In the genomic region with DNA sequence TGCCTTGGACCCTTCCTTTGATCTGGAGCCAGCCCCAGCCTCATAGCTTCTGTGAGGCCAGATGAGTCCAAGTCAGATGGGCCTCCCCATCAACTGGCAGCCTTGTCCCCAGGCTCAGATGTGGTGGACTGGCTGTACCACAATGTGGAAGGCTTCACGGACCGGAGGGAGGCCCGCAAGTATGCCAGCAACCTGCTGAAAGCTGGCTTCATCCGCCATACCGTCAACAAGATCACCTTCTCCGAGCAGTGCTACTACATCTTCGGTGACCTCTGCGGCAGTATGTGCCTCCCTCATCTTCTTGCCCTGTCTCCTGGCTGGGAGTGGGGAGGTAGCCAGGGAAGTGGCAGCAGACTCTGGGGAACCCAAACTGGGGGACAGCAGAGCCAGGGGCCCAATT, we compare ENCODE assay signal across 16 cellular contexts. TPM values are rescaled to one million over a fixed set of nuclear protein-coding genes. Genes with fewer than 3 reads are reported as not detected.
DNase-seq lines count a peak whose midpoint lies in the region; ATAC-seq and TF ChIP-seq lines count a peak whose summit lies in the region.
"Had no signal": no experiment of that assay in that cellular context is flagged by ENCODE, and none has a peak within 500 bp of the region (broad histone marks: within the 10 kb centered on the region; RNA-seq: fewer than 3 reads in every experiment).

No MANE protein-coding gene starts in this region.

- no peak overlapping the region for H3K4me3 Mint-ChIP-seq in mesothelial cell of epicardium
- H3K4me3 Mint-ChIP-seq in stimulated activated effector memory CD8-positive, alpha-beta T cell treated with anti-CD3 and anti-CD28 coated beads, Interleukin-12 subunit alpha, Interleukin-12 subunit beta, amount 100 ng/mL, for 72 hours = no peak overlapping the region

- in situ Hi-C loops in GM23248 (cut with MboI) = no loop called here

- peaks cover 39% of the 10 kb centered on the region for H3K36me3 ChIP-seq in GM23248 (ENCODE audit: low read depth)
- H3K36me3 ChIP-seq in adipocyte (ENCODE audit: control insufficient read depth, insufficient read depth, low read length, severe bottlenecking) = peaks cover 60% of the 10 kb centered on the region
- H3K36me3 ChIP-seq in skeletal muscle tissue (ENCODE audit: control insufficient read depth in 3 of 3, insufficient read depth in 3 of 3, low read length in 3 of 3) = peaks cover 75 to 77% (median 77%) of the 10 kb centered on the region in 3 donors

- H3K4me1 ChIP-seq in GM23248 (ENCODE audit: insufficient read depth) = peaks cover 39% of the 10 kb centered on the region
- peaks cover 42% of the 10 kb centered on the region for H3K4me1 ChIP-seq in adipocyte (ENCODE audit: control insufficient read depth, insufficient read depth, low read length)
- peaks cover 2 to 11% (median 5%) of the 10 kb centered on the region in 3 donors for H3K4me1 ChIP-seq in skeletal muscle tissue (ENCODE audit: control insufficient read depth in 3 of 3, insufficient read depth in 3 of 3, low read length in 3 of 3)

- H3K9me3 Mint-ChIP-seq in mesothelial cell of epicardium = no peaks in the 10 kb centered on the region
- H3K9me3 Mint-ChIP-seq in stimulated activated effector memory CD8-positive, alpha-beta T cell treated with anti-CD3 and anti-CD28 coated beads, Interleukin-12 subunit alpha, Interleukin-12 subunit beta, amount 100 ng/mL, for 72 hours = no peaks in the 10 kb centered on the region

- no peak overlapping the region for H3K4me3 ChIP-seq in GM23248
- H3K4me3 ChIP-seq in adipocyte (ENCODE audit: low read length) = no peak overlapping the region
- H3K4me3 ChIP-seq in skeletal muscle tissue (ENCODE audit: low read length in 3 of 3) = no peak overlapping the region

- H3K27ac Mint-ChIP-seq in mesothelial cell of epicardium = peak overlapping the region; percentile 97
- H3K27ac Mint-ChIP-seq in stimulated activated effector memory CD8-positive, alpha-beta T cell treated with anti-CD3 and anti-CD28 coated beads, Interleukin-12 subunit alpha, Interleukin-12 subunit beta, amount 100 ng/mL, for 72 hours = no peak overlapping the region

- H3K79me2 ChIP-seq in GM23248 (ENCODE audit: insufficient read depth) = peaks cover 83% of the 10 kb centered on the region

- no peak overlapping the region for H2AFZ ChIP-seq in GM23248

- H4K20me1 ChIP-seq in GM23248 (ENCODE audit: insufficient read depth) = no peaks in the 10 kb centered on the region

- H3K27ac ChIP-seq in GM23248 = peak overlapping the region; percentile 91
- peak overlapping the region; percentile 39 for H3K27ac ChIP-seq in skeletal muscle tissue (ENCODE audit: low read depth, low read length)
- H3K27ac ChIP-seq: KMS-11 had no signal

- no peak for DNase-seq in GM23248
- DNase-seq in adipocyte (ENCODE audit: low read depth) = no peak
- no peak for DNase-seq in mesothelial cell of epicardium (ENCODE audit: low spot score in 2 of 2, unreplicated experiment in 2 of 2)
- no peak for DNase-seq in stimulated activated effector memory CD8-positive, alpha-beta T cell treated with anti-CD3 and anti-CD28 coated beads, Interleukin-12 subunit alpha, Interleukin-12 subunit beta, amount 100 ng/mL, for 72 hours (ENCODE audit: low spot score in 2 of 2)
- no peak for DNase-seq in NCI-H526 (lab: John Stamatoyannopoulos, UW)
- DNase-seq: ACHN, DMS 273 treated with DMSO at 0.1 percent for 48 hours, NCI-H1092 treated with DMSO at 0.1 percent for 48 hours, NCI-H187 treated with DMSO at 0.1 percent for 48 hours, NCI-H2171, NCI-H446 treated with DMSO at 0.1 percent for 48 hours, NCI-H774, Right ventricle myocardium superior had no signal

- no peaks in the 10 kb centered on the region for H3K9me3 ChIP-seq in GM23248 (ENCODE audit: low read depth)
- no peaks in the 10 kb centered on the region for H3K9me3 ChIP-seq in adipocyte (ENCODE audit: control insufficient read depth, low read length)
- no peaks in the 10 kb centered on the region for H3K9me3 ChIP-seq in skeletal muscle tissue (ENCODE audit: control insufficient read depth in 3 of 3, low read length in 3 of 3)

- no peak for ATAC-seq in stimulated activated effector memory CD8-positive, alpha-beta T cell treated with anti-CD3 and anti-CD28 coated beads, Interleukin-12 subunit alpha, Interleukin-12 subunit beta, amount 100 ng/mL, for 72 hours
- no peak for ATAC-seq in HG03025 (IDR thresholded peaks at IDR 0.05; ENCODE audit: low FRiP score, unreplicated experiment)

- peaks cover 25% of the 10 kb centered on the region for H3K36me3 Mint-ChIP-seq in mesothelial cell of epicardium
- peaks cover 63% of the 10 kb centered on the region for H3K36me3 Mint-ChIP-seq in stimulated activated effector memory CD8-positive, alpha-beta T cell treated with anti-CD3 and anti-CD28 coated beads, Interleukin-12 subunit alpha, Interleukin-12 subunit beta, amount 100 ng/mL, for 72 hours

- peak overlapping the region; percentile 51 for H3K9ac ChIP-seq in GM23248
- H3K9ac ChIP-seq in adipocyte (ENCODE audit: low read length) = peak overlapping the region; percentile 63
- H3K9ac ChIP-seq in skeletal muscle tissue (ENCODE audit: low read depth in 1 of 3, low read length in 3 of 3) = peak overlapping the region in 1 of 3 donors; percentile 25
- H3K9ac ChIP-seq: KMS-11 had no signal

- H3K27me3 ChIP-seq in GM23248 (replicated peaks; ENCODE audit: insufficient read depth) (no peaks in the 10 kb centered on the region), adipocyte (replicated peaks; ENCODE audit: control insufficient read depth, insufficient read depth, low read length) (no peaks in the 10 kb centered on the region), skeletal muscle tissue (ENCODE audit: control insufficient read depth in 3 of 3, insufficient read depth in 3 of 3, low read length in 3 of 3) (no peaks in the 10 kb centered on the region)

- peaks cover 13% of the 10 kb centered on the region for H3K4me1 Mint-ChIP-seq in mesothelial cell of epicardium
- H3K4me1 Mint-ChIP-seq in stimulated activated effector memory CD8-positive, alpha-beta T cell treated with anti-CD3 and anti-CD28 coated beads, Interleukin-12 subunit alpha, Interleukin-12 subunit beta, amount 100 ng/mL, for 72 hours = peaks cover 25% of the 10 kb centered on the region

- no peak overlapping the region for H3K4me2 ChIP-seq in GM23248 (ENCODE audit: unreplicated experiment)
- H3K4me2 ChIP-seq: KMS-11 had no signal

- no peaks in the 10 kb centered on the region for H3K27me3 Mint-ChIP-seq in mesothelial cell of epicardium (ENCODE audit: low read depth)

- no peaks in the 10 kb centered on the region for H3K9me2 ChIP-seq in GM23248 (ENCODE audit: insufficient read depth)

- WGBS in GM23248 (ENCODE audit: low coverage in 1 of 2, low lambda C conversion rate in 2 of 2, missing lambda C conversion rate in 2 of 2), 2 experiments = 93 to 96% methylated on average over 8 of the region's 8 CpGs

- no peak for TF ChIP-seq CTCF in mesothelial cell of epicardium (IDR thresholded peaks at IDR 0.05; ENCODE audit: unreplicated experiment)

- peaks cover 58% of the 10 kb centered on the region for H3F3A ChIP-seq in GM23248 (ENCODE audit: insufficient read depth)

RNA-seq across cellular contexts. Expression of gene AP2M1, which starts 6.9 kb away (rescaled TPM):
- 889 and 951 TPM in 2 replicates for total RNA-seq in GM23248 (2014; rRNA removed; shearing (Covaris generic))
- 1,073 and 1,100 TPM in 2 replicates for polyA plus RNA-seq in GM23248 (2016; fragmentation: Nextera tagmentation; extraction: Ambion mirVana)
- total RNA-seq in mesothelial cell of epicardium (247 to 261 TPM (median 254 TPM) in 3 replicates), skeletal muscle tissue (168 TPM)

RNA-seq across cellular contexts. Expression of gene DVL3, which starts 12.6 kb away (rescaled TPM):
- total RNA-seq in GM23248 (2014; rRNA removed; shearing (Covaris generic)) = 66.9 and 76.4 TPM in 2 replicates
- 31.1 and 42.7 TPM in 2 replicates for polyA plus RNA-seq in GM23248 (2016; fragmentation: Nextera tagmentation; extraction: Ambion mirVana)
- total RNA-seq in mesothelial cell of epicardium (158 to 162 TPM (median 159 TPM) in 3 replicates), skeletal muscle tissue (23.5 TPM)

RNA-seq across cellular contexts. Expression of gene ABCF3, which starts 18.2 kb away (rescaled TPM):
- 47.8 and 56.5 TPM in 2 replicates for total RNA-seq in GM23248 (2014; rRNA removed; shearing (Covaris generic))
- polyA plus RNA-seq in GM23248 (2016; fragmentation: Nextera tagmentation; extraction: Ambion mirVana) = 58.6 and 59.1 TPM in 2 replicates
- 65.7 to 67.9 TPM (median 67.8 TPM) in 3 replicates for total RNA-seq in mesothelial cell of epicardium
- total RNA-seq in skeletal muscle tissue = 45.9 TPM

RNA-seq across cellular contexts. Expression of gene EIF2B5, which starts 32.6 kb away (rescaled TPM):
- total RNA-seq in GM23248 (2014; rRNA removed; shearing (Covaris generic)) = 27.8 and 55.5 TPM in 2 replicates
- 28.3 and 31.2 TPM in 2 replicates for polyA plus RNA-seq in GM23248 (2016; fragmentation: Nextera tagmentation; extraction: Ambion mirVana)
- total RNA-seq in mesothelial cell of epicardium (38.2 to 42.2 TPM (median 39.0 TPM) in 3 replicates), skeletal muscle tissue (38.1 TPM)
